Comparison of ENCODE assay signal across 17 cellular contexts in the genomic region with DNA sequence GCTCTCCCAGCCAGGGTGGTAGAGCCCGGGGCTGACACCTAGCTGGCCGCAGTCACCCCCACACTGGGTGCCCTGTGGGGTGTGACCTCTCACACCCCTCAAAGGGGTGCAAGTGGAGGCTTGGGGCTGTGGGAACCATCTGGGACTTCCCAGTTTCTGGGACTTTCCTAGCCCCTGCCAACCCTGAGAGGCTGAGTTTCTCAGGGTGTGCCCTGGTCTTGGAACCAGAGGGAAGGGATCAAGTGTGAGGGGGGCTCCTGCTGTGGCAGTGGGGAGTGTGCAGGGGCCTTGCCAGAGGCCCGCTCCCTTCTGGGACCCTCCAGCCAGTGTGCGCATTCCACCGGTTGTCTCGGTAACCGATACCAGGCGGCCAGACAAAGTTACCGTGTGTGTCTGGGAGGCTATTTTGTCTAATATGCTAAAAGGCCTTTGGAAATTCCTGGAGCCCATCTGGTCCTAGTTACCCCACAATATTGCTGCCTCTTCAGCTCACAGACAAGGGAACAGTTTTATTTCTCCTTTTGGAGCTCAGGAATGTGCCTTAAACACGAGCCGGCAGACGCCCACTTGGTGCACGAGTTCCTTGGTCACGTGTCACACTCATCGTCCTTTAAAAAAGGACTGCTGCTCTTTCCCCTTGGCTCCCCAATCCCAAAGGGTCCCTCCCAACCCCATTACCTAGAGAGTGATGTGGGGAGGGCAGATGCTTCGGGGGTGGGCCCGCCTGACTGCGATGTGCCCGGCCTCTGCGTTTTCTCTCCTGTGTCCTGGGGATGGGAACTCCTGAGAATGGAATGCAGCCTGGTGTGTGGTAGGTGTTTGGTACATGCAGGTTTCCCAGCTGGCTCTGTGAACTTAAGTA. TPM values are rescaled to one million over a fixed set of nuclear protein-coding genes. Genes with fewer than 3 reads are reported as not detected.
DNase-seq lines count a peak whose midpoint lies in the region; ATAC-seq and TF ChIP-seq lines count a peak whose summit lies in the region.
"Had no signal": no experiment of that assay in that cellular context is flagged by ENCODE, and none has a peak within 500 bp of the region (broad histone marks: within the 10 kb centered on the region; RNA-seq: fewer than 3 reads in every experiment).

No MANE protein-coding gene starts in this region.

- H3K4me1 ChIP-seq in cardiac muscle cell (ENCODE audit: low read depth) (no peaks in the 10 kb centered on the region), uterus (no peaks in the 10 kb centered on the region)
- H3K4me1 ChIP-seq: A549, prostate gland had no signal

- H3K27me3 ChIP-seq in cardiac muscle cell (no peaks in the 10 kb centered on the region), uterus (no peaks in the 10 kb centered on the region)

- H3K27ac ChIP-seq in cardiac muscle cell (no peak overlapping the region), uterus (peak overlapping the region; percentile 76 to 77)
- H3K27ac ChIP-seq: A549, prostate gland had no signal

- H3K4me1 Mint-ChIP-seq in mesothelial cell of epicardium, result peaks cover 21% of the 10 kb centered on the region
- H3K4me1 Mint-ChIP-seq: activated CD4-positive, alpha-beta T cell treated with anti-CD3 and anti-CD28 coated beads, Interleukin-2, amount 10 ng/mL, durations not matched to agents 7 days and 5 days; central memory CD8-positive, alpha-beta T cell; T-cell had no signal

- H3K36me3 ChIP-seq in cardiac muscle cell (no peaks in the 10 kb centered on the region), uterus (no peaks in the 10 kb centered on the region)
- H3K36me3 ChIP-seq: prostate gland had no signal

- ATAC-seq in left cardiac atrium, result no peak
- no peak for ATAC-seq in GM19328 (IDR thresholded peaks at IDR 0.05; ENCODE audit: unreplicated experiment)
- ATAC-seq: A549, T-cell had no signal

- no peak overlapping the region for H3K4me3 Mint-ChIP-seq in mesothelial cell of epicardium
- H3K4me3 Mint-ChIP-seq: activated CD4-positive, alpha-beta T cell treated with anti-CD3 and anti-CD28 coated beads, Interleukin-2, amount 10 ng/mL, durations not matched to agents 7 days and 5 days; central memory CD8-positive, alpha-beta T cell; T-cell had no signal

- H3K36me3 Mint-ChIP-seq in mesothelial cell of epicardium, result no peaks in the 10 kb centered on the region
- H3K36me3 Mint-ChIP-seq: T-cell had no signal

- intact Hi-C loops in left cardiac atrium (cut with DNase I) (no loop called here), uterus (cut with DNase I; ENCODE audit: low total_unique reads) (no loop called here)

- TF ChIP-seq POLR2A in uterus (IDR thresholded peaks at IDR 0.05), result no peak

- H3K9me3 ChIP-seq in cardiac muscle cell (ENCODE audit: low read depth) (no peaks in the 10 kb centered on the region), uterus (no peaks in the 10 kb centered on the region)
- H3K9me3 ChIP-seq: A549, prostate gland had no signal

- H3K9me3 Mint-ChIP-seq in mesothelial cell of epicardium, result peaks cover 4% of the 10 kb centered on the region
- H3K9me3 Mint-ChIP-seq: activated CD4-positive, alpha-beta T cell treated with anti-CD3 and anti-CD28 coated beads, Interleukin-2, amount 10 ng/mL, durations not matched to agents 7 days and 5 days; central memory CD8-positive, alpha-beta T cell; T-cell had no signal

- H3K4me3 ChIP-seq in cardiac muscle cell, result no peak overlapping the region
- H3K4me3 ChIP-seq in uterus, result no peak overlapping the region
- H3K4me3 ChIP-seq: A549, prostate gland had no signal

- no peaks in the 10 kb centered on the region for H3K27me3 Mint-ChIP-seq in mesothelial cell of epicardium (ENCODE audit: low read depth)
- H3K27me3 Mint-ChIP-seq: activated CD4-positive, alpha-beta T cell treated with anti-CD3 and anti-CD28 coated beads, Interleukin-2, amount 10 ng/mL, durations not matched to agents 7 days and 5 days had no signal

- peak overlapping the region; percentile 87 for H3K27ac Mint-ChIP-seq in mesothelial cell of epicardium
- H3K27ac Mint-ChIP-seq: T-cell had no signal

- TF ChIP-seq CTCF in cardiac muscle cell (IDR thresholded peaks at IDR 0.05; ENCODE audit: low read depth, low read length), result no peak
- TF ChIP-seq CTCF in mesothelial cell of epicardium (IDR thresholded peaks at IDR 0.05; ENCODE audit: unreplicated experiment), result no peak
- TF ChIP-seq CTCF in uterus (IDR thresholded peaks at IDR 0.05), result no peak

- peak; percentile 18 to 23 for DNase-seq in cardiac muscle cell (ENCODE audit: low read depth in 1 of 2, low spot score in 1 of 2)
- DNase-seq in left cardiac atrium, result no peak
- peak; percentile 66 for DNase-seq in epidermal melanocyte (ENCODE audit: insufficient read length, low spot score)
- no peak for DNase-seq in mesothelial cell of epicardium (ENCODE audit: low spot score in 2 of 2, unreplicated experiment in 2 of 2)
- DNase-seq in uterus, result peak; percentile 53 to 59
- DNase-seq in NCI-H1436 (lab: John Stamatoyannopoulos, UW), result no peak
- DNase-seq in activated T-cell treated with anti-CD3 and anti-CD28 coated beads for 4 hours, result no peak
- DNase-seq: activated CD4-positive, alpha-beta T cell treated with anti-CD3 and anti-CD28 coated beads, Interleukin-2, amount 10 ng/mL, durations not matched to agents 7 days and 5 days; activated gamma-delta T cell; GOT3; NCI-H187 treated with DMSO at 0.1 percent for 48 hours; substantia nigra; T-cell had no signal

RNA-seq across cellular contexts. Expression of gene HDAC11, which starts 33.2 kb away (rescaled TPM):
- total RNA-seq in cardiac muscle cell (35.3 and 35.7 TPM in 2 replicates), left cardiac atrium (10 to 100 TPM; 27.6 to 36.0 TPM), mesothelial cell of epicardium (15.4 to 19.1 TPM (median 16.4 TPM) in 3 replicates), uterus (10 to 100 TPM in 3 of 4 donors, 1 to 10 TPM in 1; 7.4 to 20.6 (median 11.7) TPM)
- polyA plus RNA-seq in cardiac muscle cell, result 27.1 and 41.4 TPM in 2 replicates

RNA-seq across cellular contexts. Expression of gene FBLN2, which starts 35.6 kb away (rescaled TPM):
- total RNA-seq in cardiac muscle cell, result 24.9 and 42.4 TPM in 2 replicates
- 19.3 and 33.5 TPM in 2 replicates for polyA plus RNA-seq in cardiac muscle cell
- 100 to 1,000 TPM; 178 to 256 TPM for total RNA-seq in left cardiac atrium
- total RNA-seq in mesothelial cell of epicardium, result 63.3 to 68.6 TPM (median 67.5 TPM) in 3 replicates
- 100 to 1,000 TPM in 1 of 4 donors, 10 to 100 TPM in 3; 39.2 to 217 (median 48.6) TPM for total RNA-seq in uterus
- total RNA-seq: activated CD4-positive, alpha-beta T cell treated with anti-CD3 and anti-CD28 coated beads, Interleukin-2, amount 10 ng/mL, durations not matched to agents 7 days and 5 days had no signal

Comparison
In these comparisons a context has a peak if more than half of its experiments do, and no peak if none do; other contexts are left out.
1. DNase-seq: peak in cardiac muscle cell (2 of 2), epidermal melanocyte (single experiment) and uterus (2 of 2); none in left cardiac atrium (single experiment), mesothelial cell of epicardium (0 of 2), NCI-H1436 (single experiment) and activated T-cell treated with anti-CD3 and anti-CD28 coated beads for 4 hours (single experiment).